ENCODE assay signal across 8 cellular contexts in the genomic region with DNA sequence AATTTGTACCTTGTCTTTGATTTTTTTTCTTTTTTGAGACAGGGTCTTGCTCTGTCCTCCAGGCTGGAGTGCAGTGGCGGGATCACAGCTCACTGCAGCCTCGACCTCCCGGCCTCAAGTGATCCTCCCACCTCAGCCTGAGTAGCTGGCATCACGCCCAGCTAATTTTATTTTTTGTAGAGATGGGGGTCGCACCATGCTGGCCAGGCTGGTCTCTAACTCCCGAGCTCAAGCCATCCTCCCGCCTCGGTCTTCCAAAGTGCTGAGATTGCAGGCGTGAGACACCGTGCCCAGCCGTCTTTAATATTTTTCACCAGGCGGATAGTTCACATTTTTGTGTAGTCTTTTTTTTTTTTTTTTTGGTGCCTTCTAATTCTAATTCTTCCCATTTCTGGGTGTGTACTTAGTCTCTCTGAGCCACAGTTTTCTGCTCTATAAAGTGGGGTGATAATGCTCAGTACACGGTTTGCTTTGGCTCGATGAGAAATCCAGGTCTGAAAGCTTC. TPM values are rescaled to one million over a fixed set of nuclear protein-coding genes. Genes with fewer than 3 reads are reported as not detected.
DNase-seq lines count a peak whose midpoint lies in the region; ATAC-seq lines count a peak whose summit lies in the region.

No MANE protein-coding gene starts in this region.

- intact Hi-C loops in naive thymus-derived CD4-positive, alpha-beta T cell (cut with micrococcal nuclease), result loop anchor here (1.0 to 2.0 kb wide), 19 partner anchors 16 to 851 kb away; a partner anchor contains a TSS

- H3K36me3 Mint-ChIP-seq in naive thymus-derived CD4-positive, alpha-beta T cell, result peaks cover 7 to 66% (median 12%) of the 10 kb centered on the region in 5 donors

- H3K79me2 ChIP-seq in ACC112 (ENCODE audit: control insufficient read depth, insufficient read depth, low read length, unreplicated experiment), result peaks cover 35% of the 10 kb centered on the region

- H3K4me1 Mint-ChIP-seq in naive thymus-derived CD4-positive, alpha-beta T cell, result peaks cover 44 to 63% (median 54%) of the 10 kb centered on the region in 7 donors

- H3K36me3 ChIP-seq in ACC112 (ENCODE audit: insufficient read depth, low read length), result peaks cover 37% of the 10 kb centered on the region
- peaks cover 6% of the 10 kb centered on the region for H3K36me3 ChIP-seq in HUES64 (ENCODE audit: insufficient read depth, low read length)
- peaks cover 0 to 17% (median 0%) of the 10 kb centered on the region in 3 experiments for H3K36me3 ChIP-seq in naive thymus-derived CD4-positive, alpha-beta T cell (ENCODE audit: control insufficient read depth in 2 of 3, insufficient read depth in 3 of 3, low read length in 3 of 3)

- peak overlapping the region; percentile 27 for H2AFZ ChIP-seq in ACC112 (ENCODE audit: low read length, unreplicated experiment)

- H3K9me3 ChIP-seq in HUES64 (ENCODE audit: insufficient read depth, low read depth, low read length), result peaks cover 23% of the 10 kb centered on the region
- H3K9me3 ChIP-seq in naive thymus-derived CD4-positive, alpha-beta T cell (ENCODE audit: control insufficient read depth in 2 of 3, low read length in 3 of 3), result peaks cover 0 to 9% (median 7%) of the 10 kb centered on the region in 3 experiments

- ATAC-seq in naive thymus-derived CD4-positive, alpha-beta T cell, result no peak
- ATAC-seq in HG02759 (IDR thresholded peaks at IDR 0.05; ENCODE audit: unreplicated experiment), result no peak

- peak overlapping the region; percentile 90 to 96 (median 92) for H3K27ac Mint-ChIP-seq in naive thymus-derived CD4-positive, alpha-beta T cell

- CTCF ChIA-PET in naive thymus-derived CD4-positive, alpha-beta T cell (lab: Charles Lee), result interaction anchor here (0.7 to 1.1 kb wide), 4 partner anchors 16 to 433 kb away, joined by 3 to 4 read pairs (median 3); no protein-coding TSS in a partner anchor

- peak overlapping the region; percentile 37 for H3K9ac ChIP-seq in HUES64 (ENCODE audit: low read depth, low read length)

- peaks cover 0 to 19% (median 12%) of the 10 kb centered on the region in 11 donors for H3K9me3 Mint-ChIP-seq in naive thymus-derived CD4-positive, alpha-beta T cell

- H3K27ac ChIP-seq in ACC112 (ENCODE audit: low read depth, low read length) (peak overlapping the region; percentile 22; the same call in 1 of the 2 replicates), HUES64 (ENCODE audit: low read depth, low read length) (no peak overlapping the region; the same call in 1 of the 2 replicates), caudate nucleus (ENCODE audit: low read depth, low read length) (peak overlapping the region; percentile 48)
- H3K27ac ChIP-seq in naive thymus-derived CD4-positive, alpha-beta T cell (ENCODE audit: low read depth, low read length), result peak overlapping the region; percentile 80

- H3K27me3 ChIP-seq in ACC112 (ENCODE audit: insufficient read depth, low read length) (no peaks in the 10 kb centered on the region), HUES64 (ENCODE audit: insufficient read depth, low read length) (no peaks in the 10 kb centered on the region)
- no peaks in the 10 kb centered on the region for H3K27me3 ChIP-seq in naive thymus-derived CD4-positive, alpha-beta T cell (ENCODE audit: control insufficient read depth in 2 of 2, insufficient read depth in 2 of 2, low read length in 2 of 2)

- DNase-seq in caudate nucleus (lab: John Stamatoyannopoulos, UW) (peak in 2 of 61 donors; percentile 24 to 46), SKM-1 (lab: John Stamatoyannopoulos, UW; ENCODE audit: unreplicated experiment) (no peak), Ammon's horn (ENCODE audit: low spot score) (no peak)
- no peak for DNase-seq in naive thymus-derived CD4-positive, alpha-beta T cell
- DNase-seq in activated CD8-positive, alpha-beta memory T cell treated with anti-CD3 and anti-CD28 coated beads, Interleukin-2, amount 50 U/mL, for 4 hours, result no peak

- H3K4me3 Mint-ChIP-seq in naive thymus-derived CD4-positive, alpha-beta T cell, result peak overlapping the region; percentile 84 to 100 (median 91)

- 72% methylated on average over 13 of the region's 14 CpGs for WGBS in HUES64

- POLR2A ChIA-PET in naive thymus-derived CD4-positive, alpha-beta T cell (lab: Charles Lee), result interaction anchor here (0.7 to 6.0 kb wide), 19 partner anchors 9 to 498 kb away, joined by 3 to 71 read pairs (median 4); a partner anchor contains a TSS

- H3K27me3 Mint-ChIP-seq in naive thymus-derived CD4-positive, alpha-beta T cell, result no peaks in the 10 kb centered on the region

- H3K4me3 ChIP-seq in ACC112 (ENCODE audit: low read depth, low read length) (peak overlapping the region; percentile 85), HUES64 (ENCODE audit: low read length) (peak overlapping the region; percentile 35; the same call in 1 of the 2 replicates)
- peak overlapping the region; percentile 99 for H3K4me3 ChIP-seq in naive thymus-derived CD4-positive, alpha-beta T cell (ENCODE audit: low read length)

- H3K4me1 ChIP-seq in ACC112 (ENCODE audit: control insufficient read depth, insufficient read depth, low read length, unreplicated experiment), result peaks cover 13% of the 10 kb centered on the region
- H3K4me1 ChIP-seq in HUES64 (ENCODE audit: insufficient read depth, low read length), result peaks cover 13% of the 10 kb centered on the region
- peaks cover 33 to 37% of the 10 kb centered on the region in 2 donors for H3K4me1 ChIP-seq in naive thymus-derived CD4-positive, alpha-beta T cell (ENCODE audit: control insufficient read depth in 2 of 2, insufficient read depth in 2 of 2, low read length in 2 of 2)

RNA-seq across cellular contexts. Expression of a gene that starts 0.5 kb away (rescaled TPM):
- 21.1 TPM for polyA plus RNA-seq in HUES64 (2013, experiment 1 of 2)
- 19.8 TPM for polyA plus RNA-seq in HUES64 (2013, experiment 2 of 2)
- total RNA-seq in naive thymus-derived CD4-positive, alpha-beta T cell, result 10 to 100 TPM; 52.9 to 88.8 (median 71.6) TPM
- polyA plus RNA-seq in naive thymus-derived CD4-positive, alpha-beta T cell, result 10 to 100 TPM; 12.9 to 26.8 TPM

RNA-seq across cellular contexts. Expression of a gene that starts 45.0 kb away (rescaled TPM):
- not detected for polyA plus RNA-seq in HUES64 (2013, experiment 1 of 2)
- not detected for polyA plus RNA-seq in HUES64 (2013, experiment 2 of 2)
- 1 to 10 TPM in 4 of 5 experiments, under 1 TPM in 1; 0.35 to 3.8 (median 1.3) TPM for total RNA-seq in naive thymus-derived CD4-positive, alpha-beta T cell
- under 1 TPM; 0.67 to 0.69 TPM for polyA plus RNA-seq in naive thymus-derived CD4-positive, alpha-beta T cell

Comparison
In these comparisons a context has a peak if more than half of its experiments do, and no peak if none do; other contexts are left out.
1. H3K4me3 ChIP-seq: peak in every context shown above with its lines; median percentile 99 in naive thymus-derived CD4-positive, alpha-beta T cell; 85 in ACC112; 35 in HUES64.